ENCODE assay signal across 19 cellular contexts in genomic region chr2:67294218-67294617, GRCh38.
DNase-seq lines count a peak whose midpoint lies in the region; ATAC-seq and TF ChIP-seq lines count a peak whose summit lies in the region.
"Had no signal": no experiment of that assay in that cellular context is flagged by ENCODE, and none has a peak within 500 bp of the region (broad histone marks: within the 10 kb centered on the region; RNA-seq: fewer than 3 reads in every experiment).

No MANE protein-coding gene starts in this region.

- H3K4me1 ChIP-seq in right lobe of liver, result no peaks in the 10 kb centered on the region
- H3K4me1 ChIP-seq: BLaER1 treated with 17β-estradiol and CSF1 and Interleukin-3, amounts not matched to agents 10 nM and 100 nM had no signal

- peak; percentile 11 for DNase-seq in NCI-H146 (lab: John Stamatoyannopoulos, UW)
- DNase-seq in NCI-H146 treated with DMSO at 0.1 percent for 48 hours (lab: John Stamatoyannopoulos, UW; ENCODE audit: unreplicated experiment), result no peak
- DNase-seq in M059J (ENCODE audit: low read depth), result peak; percentile 24
- DNase-seq in right lobe of liver, result no peak
- no peak for DNase-seq in hypothalamus (lab: John Stamatoyannopoulos, UW)
- DNase-seq: AML-193; Caco-2; Calu3; CD4-positive, alpha-beta T cell; CD8-positive, alpha-beta T cell; DMS79 treated with DMSO at 0.1 percent for 48 hours; EL; GDM1 had no signal

- H3K4me3 ChIP-seq in right lobe of liver, result no peak overlapping the region
- H3K4me3 ChIP-seq: A549; BLaER1 treated with 17β-estradiol and CSF1 and Interleukin-3, amounts not matched to agents 10 nM and 100 nM; GM12878 had no signal

- no peak for TF ChIP-seq POLR2A in right lobe of liver (IDR thresholded peaks at IDR 0.05)

- no peak for TF ChIP-seq CTCF in right lobe of liver (IDR thresholded peaks at IDR 0.05)

- no peak overlapping the region for H3K27ac ChIP-seq in right lobe of liver
- H3K27ac ChIP-seq: A549; BLaER1 treated with 17β-estradiol and CSF1 and Interleukin-3, amounts not matched to agents 10 nM and 100 nM; C4-2B had no signal

- WGBS in right lobe of liver (ENCODE audit: insufficient coverage, low coverage, low lambda C conversion rate, missing lambda C conversion rate), result 31% methylated on average over 1 of the region's 1 CpG

- intact Hi-C loops in right lobe of liver (cut with DNase I), result no loop called here

- H3K27me3 ChIP-seq in right lobe of liver, result no peaks in the 10 kb centered on the region
- H3K27me3 ChIP-seq: BLaER1 treated with 17β-estradiol and CSF1 and Interleukin-3, amounts not matched to agents 10 nM and 100 nM had no signal

- H3K9me3 ChIP-seq in right lobe of liver, result no peaks in the 10 kb centered on the region
- H3K9me3 ChIP-seq: A549; BLaER1 treated with 17β-estradiol and CSF1 and Interleukin-3, amounts not matched to agents 10 nM and 100 nM; Caco-2 had no signal

- no peaks in the 10 kb centered on the region for H3K36me3 ChIP-seq in right lobe of liver
- H3K36me3 ChIP-seq: BLaER1 treated with 17β-estradiol and CSF1 and Interleukin-3, amounts not matched to agents 10 nM and 100 nM had no signal

- ATAC-seq in SK-N-SH treated with all-trans-retinoic acid at 6 μM for 48 hours (peak; percentile 10; the same call in 1 of the 3 replicates), GM21737 (IDR thresholded peaks at IDR 0.05; ENCODE audit: unreplicated experiment) (no peak), right lobe of liver (no peak)
- ATAC-seq: A549; CD8-positive, alpha-beta T cell; GM12878 had no signal

TF ChIP-seq in SK-N-SH treated with all-trans-retinoic acid at 6 μM for 48 hours, 23 proteins besides CTCF, POLR2A, EP300 and RAD21:
- TF ChIP-seq, protein P1, sequence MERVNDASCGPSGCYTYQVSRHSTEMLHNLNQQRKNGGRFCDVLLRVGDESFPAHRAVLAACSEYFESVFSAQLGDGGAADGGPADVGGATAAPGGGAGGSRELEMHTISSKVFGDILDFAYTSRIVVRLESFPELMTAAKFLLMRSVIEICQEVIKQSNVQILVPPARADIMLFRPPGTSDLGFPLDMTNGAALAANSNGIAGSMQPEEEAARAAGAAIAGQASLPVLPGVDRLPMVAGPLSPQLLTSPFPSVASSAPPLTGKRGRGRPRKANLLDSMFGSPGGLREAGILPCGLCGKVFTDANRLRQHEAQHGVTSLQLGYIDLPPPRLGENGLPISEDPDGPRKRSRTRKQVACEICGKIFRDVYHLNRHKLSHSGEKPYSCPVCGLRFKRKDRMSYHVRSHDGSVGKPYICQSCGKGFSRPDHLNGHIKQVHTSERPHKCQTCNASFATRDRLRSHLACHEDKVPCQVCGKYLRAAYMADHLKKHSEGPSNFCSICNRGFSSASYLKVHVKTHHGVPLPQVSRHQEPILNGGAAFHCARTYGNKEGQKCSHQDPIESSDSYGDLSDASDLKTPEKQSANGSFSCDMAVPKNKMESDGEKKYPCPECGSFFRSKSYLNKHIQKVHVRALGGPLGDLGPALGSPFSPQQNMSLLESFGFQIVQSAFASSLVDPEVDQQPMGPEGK (CRISPR knock-in tag; IDR thresholded peaks at IDR 0.05; ENCODE audit: borderline replicate concordance), result no peak
- TF ChIP-seq ISL1 (CRISPR knock-in tag; IDR thresholded peaks at IDR 0.05) (0 out of 2 replicates have a peak, but pooled peaks have one; percentile 26), ARNTL (CRISPR knock-in tag; IDR thresholded peaks at IDR 0.05; ENCODE audit: borderline replicate concordance, low read depth) (no peak), ZNF70 (CRISPR knock-in tag; IDR thresholded peaks at IDR 0.05) (no peak)
- TF ChIP-seq, protein P2, sequence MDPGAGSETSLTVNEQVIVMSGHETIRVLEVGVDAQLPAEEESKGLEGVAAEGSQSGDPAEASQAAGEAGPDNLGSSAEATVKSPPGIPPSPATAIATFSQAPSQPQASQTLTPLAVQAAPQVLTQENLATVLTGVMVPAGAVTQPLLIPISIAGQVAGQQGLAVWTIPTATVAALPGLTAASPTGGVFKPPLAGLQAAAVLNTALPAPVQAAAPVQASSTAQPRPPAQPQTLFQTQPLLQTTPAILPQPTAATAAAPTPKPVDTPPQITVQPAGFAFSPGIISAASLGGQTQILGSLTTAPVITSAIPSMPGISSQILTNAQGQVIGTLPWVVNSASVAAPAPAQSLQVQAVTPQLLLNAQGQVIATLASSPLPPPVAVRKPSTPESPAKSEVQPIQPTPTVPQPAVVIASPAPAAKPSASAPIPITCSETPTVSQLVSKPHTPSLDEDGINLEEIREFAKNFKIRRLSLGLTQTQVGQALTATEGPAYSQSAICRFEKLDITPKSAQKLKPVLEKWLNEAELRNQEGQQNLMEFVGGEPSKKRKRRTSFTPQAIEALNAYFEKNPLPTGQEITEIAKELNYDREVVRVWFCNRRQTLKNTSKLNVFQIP (CRISPR knock-in tag; IDR thresholded peaks at IDR 0.05; ENCODE audit: borderline replicate concordance, low read depth), result no peak

Comparison
In these comparisons a context has a peak if more than half of its experiments do, and no peak if none do; other contexts are left out.
1. DNase-seq: peak in NCI-H146 (single experiment) and M059J (single experiment); none in NCI-H146 treated with DMSO at 0.1 percent for 48 hours (single experiment), right lobe of liver (0 of 3) and hypothalamus (0 of 51).